15 cellular contexts compared by ENCODE assay signal in the genomic region with DNA sequence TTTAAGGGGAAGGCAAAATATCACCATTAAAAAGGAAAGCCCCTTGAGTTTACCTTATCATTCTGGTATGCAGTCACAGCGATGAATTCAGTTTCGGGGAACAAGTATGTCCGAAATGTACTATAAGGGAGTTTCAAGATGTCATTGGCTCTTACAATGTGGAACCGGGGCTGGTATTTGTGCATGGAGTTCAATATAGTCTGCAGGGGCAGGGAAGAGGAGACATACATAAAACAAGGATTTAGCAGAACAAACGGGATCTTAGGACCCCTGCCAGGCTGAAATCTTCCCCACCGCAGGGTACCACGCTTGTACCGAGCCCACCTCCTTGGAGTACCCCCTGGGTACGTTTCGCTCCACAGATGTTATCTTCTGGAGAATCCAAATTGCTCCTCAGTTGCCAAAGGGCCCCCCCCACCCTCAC. TPM values are rescaled to one million over a fixed set of nuclear protein-coding genes. Genes with fewer than 3 reads are reported as not detected.
DNase-seq lines count a peak whose midpoint lies in the region; ATAC-seq and TF ChIP-seq lines count a peak whose summit lies in the region.
"Had no signal": no experiment of that assay in that cellular context is flagged by ENCODE, and none has a peak within 500 bp of the region (broad histone marks: within the 10 kb centered on the region; RNA-seq: fewer than 3 reads in every experiment).

No MANE protein-coding gene starts in this region.

- H3K4me1 Mint-ChIP-seq in Caco-2 (ENCODE audit: low read depth, unreplicated experiment) (peaks cover 17% of the 10 kb centered on the region), WTC11 (peaks cover 90% of the 10 kb centered on the region)

- TF ChIP-seq POLR2A in sigmoid colon (IDR thresholded peaks at IDR 0.05), result no peak

- ATAC-seq in WTC11 (no peak), GM18519 (IDR thresholded peaks at IDR 0.05; ENCODE audit: low FRiP score, unreplicated experiment) (no peak)
- ATAC-seq: CD8-positive, alpha-beta T cell had no signal

- BruUV-seq in Caco-2 (replicated peaks; lab: Mats Ljungman, UMichigan), result no TSS peak

- no peak for TF ChIP-seq EP300 in sigmoid colon (IDR thresholded peaks at IDR 0.05)

- H3K27ac ChIP-seq in sigmoid colon, result peak overlapping the region in 2 of 4 donors; percentile 1 to 16

- H3K36me3 ChIP-seq in Caco-2 (ENCODE audit: control insufficient read depth, insufficient read depth, low read length), result peaks cover 2% of the 10 kb centered on the region; the same call in 1 of the 2 replicates
- H3K36me3 ChIP-seq in sigmoid colon, result no peaks in the 10 kb centered on the region

- TF ChIP-seq CTCF in Caco-2 (IDR thresholded peaks at IDR 0.05; ENCODE audit: insufficient read depth in 1 of 2, low read depth in 1 of 2, low read length in 1 of 2, severe bottlenecking in 1 of 2, unreplicated experiment in 1 of 2), result no peak
- TF ChIP-seq CTCF in WTC11 (IDR thresholded peaks at IDR 0.05), result no peak
- no peak for TF ChIP-seq CTCF in sigmoid colon (IDR thresholded peaks at IDR 0.05)

- no peak for DNase-seq in Caco-2
- DNase-seq in WTC11 (ENCODE audit: low spot score), result no peak
- peak; percentile 48 for DNase-seq in hepatic stellate cell (ENCODE audit: low spot score)
- no peak for DNase-seq in sigmoid colon
- DNase-seq in DMS 273 (lab: John Stamatoyannopoulos, UW; ENCODE audit: unreplicated experiment), result no peak
- DNase-seq in NCI-H345 treated with DMSO at 0.1 percent for 48 hours (lab: John Stamatoyannopoulos, UW; ENCODE audit: unreplicated experiment), result no peak
- no peak for DNase-seq in globus pallidus (ENCODE audit: low spot score)
- DNase-seq: activated CD4-positive, alpha-beta T cell treated with anti-CD3 and anti-CD28 coated beads, Interleukin-2, amount 10 ng/mL, durations not matched to agents 7 days and 5 days; activated gamma-delta T cell treated with Interleukin-2 at 50 U/mL for 16 hours; CD8-positive, alpha-beta T cell; glutamatergic neuron; HCEC 1CT; midbrain; NCI-H1930 had no signal

- H3K9me3 Mint-ChIP-seq in Caco-2 (ENCODE audit: unreplicated experiment) (no peaks in the 10 kb centered on the region), WTC11 (no peaks in the 10 kb centered on the region)
- H3K9me3 Mint-ChIP-seq: CD8-positive, alpha-beta T cell had no signal

- H3K27me3 Mint-ChIP-seq in Caco-2 (ENCODE audit: insufficient read depth, unreplicated experiment) (no peaks in the 10 kb centered on the region), WTC11 (ENCODE audit: low read depth) (peaks cover 99% of the 10 kb centered on the region)

- H3K4me3 ChIP-seq in Caco-2 (ENCODE audit: low read depth, low read length), result no peak overlapping the region
- peak overlapping the region in 3 of 4 donors; percentile 2 to 60 (median 55) for H3K4me3 ChIP-seq in sigmoid colon

- no peak overlapping the region for H3K27ac Mint-ChIP-seq in Caco-2 (ENCODE audit: unreplicated experiment)
- H3K27ac Mint-ChIP-seq in WTC11, result no peak overlapping the region
- H3K27ac Mint-ChIP-seq: activated CD4-positive, alpha-beta T cell treated with anti-CD3 and anti-CD28 coated beads, Interleukin-2, amount 10 ng/mL, durations not matched to agents 7 days and 5 days; CD8-positive, alpha-beta T cell had no signal

- H3K9me3 ChIP-seq in Caco-2 (no peaks in the 10 kb centered on the region), sigmoid colon (no peaks in the 10 kb centered on the region)

- H3K4me3 Mint-ChIP-seq in Caco-2 (ENCODE audit: unreplicated experiment) (peak overlapping the region; percentile 90), WTC11 (peak overlapping the region; percentile 41; the same call in 1 of the 2 replicates)
- H3K4me3 Mint-ChIP-seq: activated CD4-positive, alpha-beta T cell treated with anti-CD3 and anti-CD28 coated beads, Interleukin-2, amount 10 ng/mL, durations not matched to agents 7 days and 5 days; CD8-positive, alpha-beta T cell had no signal

- CTCF ChIA-PET in Caco-2 (lab: Charles Lee) (no interaction called here), WTC11 (lab: Charles Lee) (no interaction called here)

- POLR2A ChIA-PET in Caco-2 (lab: Charles Lee) (no interaction called here), WTC11 (lab: Charles Lee) (no interaction called here)

- intact Hi-C loops in Caco-2 (cut with micrococcal nuclease; ENCODE audit: unreplicated experiment) (no loop called here), sigmoid colon (cut with DNase I) (no loop called here)

- H3K27me3 ChIP-seq in Caco-2 (replicated peaks; ENCODE audit: control insufficient read depth, insufficient read depth, low read length), result no peaks in the 10 kb centered on the region
- peaks cover 0 to 4% (median 0%) of the 10 kb centered on the region in 3 donors for H3K27me3 ChIP-seq in sigmoid colon

- H3K4me1 ChIP-seq in Caco-2 (peaks cover 10% of the 10 kb centered on the region), sigmoid colon (peaks cover 0 to 9% (median 6%) of the 10 kb centered on the region in 4 donors)

- 78 to 87% methylated on average over 10 of the region's 10 CpGs for WGBS in sigmoid colon, 2 donors

- peaks cover 95% of the 10 kb centered on the region for H3K36me3 Mint-ChIP-seq in Caco-2 (ENCODE audit: insufficient read depth, unreplicated experiment)
- no peaks in the 10 kb centered on the region for H3K36me3 Mint-ChIP-seq in WTC11
- H3K36me3 Mint-ChIP-seq: CD8-positive, alpha-beta T cell had no signal

TF ChIP-seq in WTC11, 78 proteins besides CTCF, POLR2A, EP300 and RAD21 (continues in another document):
- TF ChIP-seq, protein P1, sequence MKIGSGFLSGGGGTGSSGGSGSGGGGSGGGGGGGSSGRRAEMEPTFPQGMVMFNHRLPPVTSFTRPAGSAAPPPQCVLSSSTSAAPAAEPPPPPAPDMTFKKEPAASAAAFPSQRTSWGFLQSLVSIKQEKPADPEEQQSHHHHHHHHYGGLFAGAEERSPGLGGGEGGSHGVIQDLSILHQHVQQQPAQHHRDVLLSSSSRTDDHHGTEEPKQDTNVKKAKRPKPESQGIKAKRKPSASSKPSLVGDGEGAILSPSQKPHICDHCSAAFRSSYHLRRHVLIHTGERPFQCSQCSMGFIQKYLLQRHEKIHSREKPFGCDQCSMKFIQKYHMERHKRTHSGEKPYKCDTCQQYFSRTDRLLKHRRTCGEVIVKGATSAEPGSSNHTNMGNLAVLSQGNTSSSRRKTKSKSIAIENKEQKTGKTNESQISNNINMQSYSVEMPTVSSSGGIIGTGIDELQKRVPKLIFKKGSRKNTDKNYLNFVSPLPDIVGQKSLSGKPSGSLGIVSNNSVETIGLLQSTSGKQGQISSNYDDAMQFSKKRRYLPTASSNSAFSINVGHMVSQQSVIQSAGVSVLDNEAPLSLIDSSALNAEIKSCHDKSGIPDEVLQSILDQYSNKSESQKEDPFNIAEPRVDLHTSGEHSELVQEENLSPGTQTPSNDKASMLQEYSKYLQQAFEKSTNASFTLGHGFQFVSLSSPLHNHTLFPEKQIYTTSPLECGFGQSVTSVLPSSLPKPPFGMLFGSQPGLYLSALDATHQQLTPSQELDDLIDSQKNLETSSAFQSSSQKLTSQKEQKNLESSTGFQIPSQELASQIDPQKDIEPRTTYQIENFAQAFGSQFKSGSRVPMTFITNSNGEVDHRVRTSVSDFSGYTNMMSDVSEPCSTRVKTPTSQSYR (CRISPR knock-in tag; IDR thresholded peaks at IDR 0.05), result no peak
- TF ChIP-seq, protein P2, sequence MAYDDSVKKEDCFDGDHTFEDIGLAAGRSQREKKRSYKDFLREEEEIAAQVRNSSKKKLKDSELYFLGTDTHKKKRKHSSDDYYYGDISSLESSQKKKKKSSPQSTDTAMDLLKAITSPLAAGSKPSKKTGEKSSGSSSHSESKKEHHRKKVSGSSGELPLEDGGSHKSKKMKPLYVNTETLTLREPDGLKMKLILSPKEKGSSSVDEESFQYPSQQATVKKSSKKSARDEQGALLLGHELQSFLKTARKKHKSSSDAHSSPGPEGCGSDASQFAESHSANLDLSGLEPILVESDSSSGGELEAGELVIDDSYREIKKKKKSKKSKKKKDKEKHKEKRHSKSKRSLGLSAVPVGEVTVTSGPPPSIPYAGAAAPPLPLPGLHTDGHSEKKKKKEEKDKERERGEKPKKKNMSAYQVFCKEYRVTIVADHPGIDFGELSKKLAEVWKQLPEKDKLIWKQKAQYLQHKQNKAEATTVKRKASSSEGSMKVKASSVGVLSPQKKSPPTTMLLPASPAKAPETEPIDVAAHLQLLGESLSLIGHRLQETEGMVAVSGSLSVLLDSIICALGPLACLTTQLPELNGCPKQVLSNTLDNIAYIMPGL (CRISPR knock-in tag; IDR thresholded peaks at IDR 0.05), result no peak
- TF ChIP-seq ZNF317 (CRISPR knock-in tag; IDR thresholded peaks at IDR 0.05; ENCODE audit: borderline replicate concordance, low read depth) (no peak), ZNF423 (CRISPR knock-in tag; IDR thresholded peaks at IDR 0.05) (peak; percentile 40; the same call in 1 of the 2 replicates)
- TF ChIP-seq, protein P3, sequence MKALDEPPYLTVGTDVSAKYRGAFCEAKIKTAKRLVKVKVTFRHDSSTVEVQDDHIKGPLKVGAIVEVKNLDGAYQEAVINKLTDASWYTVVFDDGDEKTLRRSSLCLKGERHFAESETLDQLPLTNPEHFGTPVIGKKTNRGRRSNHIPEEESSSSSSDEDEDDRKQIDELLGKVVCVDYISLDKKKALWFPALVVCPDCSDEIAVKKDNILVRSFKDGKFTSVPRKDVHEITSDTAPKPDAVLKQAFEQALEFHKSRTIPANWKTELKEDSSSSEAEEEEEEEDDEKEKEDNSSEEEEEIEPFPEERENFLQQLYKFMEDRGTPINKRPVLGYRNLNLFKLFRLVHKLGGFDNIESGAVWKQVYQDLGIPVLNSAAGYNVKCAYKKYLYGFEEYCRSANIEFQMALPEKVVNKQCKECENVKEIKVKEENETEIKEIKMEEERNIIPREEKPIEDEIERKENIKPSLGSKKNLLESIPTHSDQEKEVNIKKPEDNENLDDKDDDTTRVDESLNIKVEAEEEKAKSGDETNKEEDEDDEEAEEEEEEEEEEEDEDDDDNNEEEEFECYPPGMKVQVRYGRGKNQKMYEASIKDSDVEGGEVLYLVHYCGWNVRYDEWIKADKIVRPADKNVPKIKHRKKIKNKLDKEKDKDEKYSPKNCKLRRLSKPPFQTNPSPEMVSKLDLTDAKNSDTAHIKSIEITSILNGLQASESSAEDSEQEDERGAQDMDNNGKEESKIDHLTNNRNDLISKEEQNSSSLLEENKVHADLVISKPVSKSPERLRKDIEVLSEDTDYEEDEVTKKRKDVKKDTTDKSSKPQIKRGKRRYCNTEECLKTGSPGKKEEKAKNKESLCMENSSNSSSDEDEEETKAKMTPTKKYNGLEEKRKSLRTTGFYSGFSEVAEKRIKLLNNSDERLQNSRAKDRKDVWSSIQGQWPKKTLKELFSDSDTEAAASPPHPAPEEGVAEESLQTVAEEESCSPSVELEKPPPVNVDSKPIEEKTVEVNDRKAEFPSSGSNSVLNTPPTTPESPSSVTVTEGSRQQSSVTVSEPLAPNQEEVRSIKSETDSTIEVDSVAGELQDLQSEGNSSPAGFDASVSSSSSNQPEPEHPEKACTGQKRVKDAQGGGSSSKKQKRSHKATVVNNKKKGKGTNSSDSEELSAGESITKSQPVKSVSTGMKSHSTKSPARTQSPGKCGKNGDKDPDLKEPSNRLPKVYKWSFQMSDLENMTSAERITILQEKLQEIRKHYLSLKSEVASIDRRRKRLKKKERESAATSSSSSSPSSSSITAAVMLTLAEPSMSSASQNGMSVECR (CRISPR knock-in tag; IDR thresholded peaks at IDR 0.05; ENCODE audit: borderline replicate concordance), result no peak

RNA-seq across cellular contexts. Expression of a gene that starts 4.5 kb away (rescaled TPM):
- total RNA-seq in Caco-2 (2022), result 47.2 and 54.0 TPM in 2 replicates
- total RNA-seq in WTC11 (2021), result 0.89 to 2.2 TPM (median 0.92 TPM) in 3 replicates
- total RNA-seq in sigmoid colon, result 1 to 10 TPM; 6.2 to 9.7 (median 7.6) TPM
- 1 to 10 TPM; 2.3 to 5.3 (median 2.4) TPM for polyA plus RNA-seq in sigmoid colon
- total RNA-seq: activated CD4-positive, alpha-beta T cell treated with anti-CD3 and anti-CD28 coated beads, Interleukin-2, amount 10 ng/mL, durations not matched to agents 7 days and 5 days; CD8-positive, alpha-beta T cell had no signal
